Comparison of ENCODE assay signal across 9 cellular contexts in genomic region chr1:27032119-27032461, GRCh38. TPM values are rescaled to one million over a fixed set of nuclear protein-coding genes. Genes with fewer than 3 reads are reported as not detected.
DNase-seq lines count a peak whose midpoint lies in the region; ATAC-seq and TF ChIP-seq lines count a peak whose summit lies in the region.
"Had no signal": no experiment of that assay in that cellular context is flagged by ENCODE, and none has a peak within 500 bp of the region (broad histone marks: within the 10 kb centered on the region; RNA-seq: fewer than 3 reads in every experiment).

No MANE protein-coding gene starts in this region.

- peak overlapping the region in 11 of 12 donors; percentile 51 to 80 (median 64) for H3K27ac ChIP-seq in heart left ventricle
- H3K27ac ChIP-seq in esophagus squamous epithelium = peak overlapping the region; percentile 86 to 94 (median 92)
- no peak overlapping the region for H3K27ac ChIP-seq in neural progenitor cell
- peak overlapping the region; percentile 38 to 60 for H3K27ac ChIP-seq in uterus

- peaks cover 0 to 32% (median 12%) of the 10 kb centered on the region in 12 donors for H3K4me1 ChIP-seq in heart left ventricle
- H3K4me1 ChIP-seq in esophagus squamous epithelium = peaks cover 17 to 59% (median 38%) of the 10 kb centered on the region in 3 donors
- peaks cover 22% of the 10 kb centered on the region for H3K4me1 ChIP-seq in neural progenitor cell
- H3K4me1 ChIP-seq in uterus = no peaks in the 10 kb centered on the region

- intact Hi-C loops in heart left ventricle (cut with DNase I) = loop anchor here in 2 of 10 donors (5.0 kb wide), 1 partner anchor 35 kb away; no protein-coding TSS in a partner anchor
- intact Hi-C loops in left ventricle myocardium superior (cut with micrococcal nuclease) = no loop called here
- intact Hi-C loops in esophagus squamous epithelium (cut with DNase I) = loop anchor here (5.0 kb wide), 1 partner anchor 35 kb away; no protein-coding TSS in a partner anchor
- intact Hi-C loops in uterus (cut with DNase I; ENCODE audit: low total_unique reads) = no loop called here

- H3K79me2 ChIP-seq in neural progenitor cell (ENCODE audit: low read depth) = no peaks in the 10 kb centered on the region

- peak overlapping the region; percentile 72 for H3K4me2 ChIP-seq in neural progenitor cell

- peak overlapping the region; percentile 30 for H3K4me3 Mint-ChIP-seq in neural progenitor cell

- TF ChIP-seq POLR2A in heart left ventricle (IDR thresholded peaks at IDR 0.05) = no peak
- TF ChIP-seq POLR2A in esophagus squamous epithelium (IDR thresholded peaks at IDR 0.05) = no peak
- no peak for TF ChIP-seq POLR2A in uterus (IDR thresholded peaks at IDR 0.05)

- no peaks in the 10 kb centered on the region for H3K36me3 ChIP-seq in heart left ventricle
- no peaks in the 10 kb centered on the region for H3K36me3 ChIP-seq in esophagus squamous epithelium
- H3K36me3 ChIP-seq in neural progenitor cell = no peaks in the 10 kb centered on the region
- H3K36me3 ChIP-seq in uterus = no peaks in the 10 kb centered on the region

- peak overlapping the region in 10 of 12 donors; percentile 18 to 50 (median 42) for H3K4me3 ChIP-seq in heart left ventricle
- peak overlapping the region; percentile 18 to 63 (median 32) for H3K4me3 ChIP-seq in esophagus squamous epithelium
- peak overlapping the region; percentile 38 for H3K4me3 ChIP-seq in neural progenitor cell
- peak overlapping the region; percentile 25 to 30 for H3K4me3 ChIP-seq in uterus

- H3K9me3 Mint-ChIP-seq in neural progenitor cell = no peaks in the 10 kb centered on the region
- H3K9me3 Mint-ChIP-seq: activated T-helper 2 cell treated with anti-CD3 and anti-CD28 coated beads, Interferon-gamma antibody, Interleukin-2, Interleukin-4, amounts not matched to agents 10 μg/mL and 5 μg/mL and 100 μg/mL, durations not matched to agents 14 hours and 24 hours and 36 hours had no signal

- H3K4me1 Mint-ChIP-seq in neural progenitor cell = peaks cover 24% of the 10 kb centered on the region

- H3K27me3 ChIP-seq in heart left ventricle = no peaks in the 10 kb centered on the region
- H3K27me3 ChIP-seq in esophagus squamous epithelium = no peaks in the 10 kb centered on the region
- H3K27me3 ChIP-seq in neural progenitor cell = no peaks in the 10 kb centered on the region
- H3K27me3 ChIP-seq in uterus = no peaks in the 10 kb centered on the region

- H3K27me3 Mint-ChIP-seq in neural progenitor cell (ENCODE audit: insufficient read depth, low read depth) = peaks cover 14% of the 10 kb centered on the region

- peak overlapping the region; percentile 95 for H2AFZ ChIP-seq in neural progenitor cell (replicated peaks)

- H3K36me3 Mint-ChIP-seq in neural progenitor cell = no peaks in the 10 kb centered on the region

- no peak for DNase-seq in heart left ventricle
- no peak for DNase-seq in left ventricle myocardium superior
- DNase-seq in esophagus squamous epithelium (lab: John Stamatoyannopoulos, UW) = no peak
- DNase-seq in neural progenitor cell (ENCODE audit: low spot score) = no peak
- no peak for DNase-seq in uterus
- no peak for DNase-seq in occipital lobe (lab: John Stamatoyannopoulos, UW)
- DNase-seq in SW 1271 (lab: John Stamatoyannopoulos, UW) = no peak

- no peak overlapping the region for H3K27ac Mint-ChIP-seq in neural progenitor cell
- H3K27ac Mint-ChIP-seq: activated T-helper 2 cell treated with anti-CD3 and anti-CD28 coated beads, Interferon-gamma antibody, Interleukin-2, Interleukin-4, amounts not matched to agents 10 μg/mL and 5 μg/mL and 100 μg/mL, durations not matched to agents 14 hours and 24 hours and 36 hours had no signal

- ATAC-seq in heart left ventricle = peak in 1 of 4 donors; percentile 5
- no peak for ATAC-seq in left ventricle myocardium superior
- ATAC-seq in HG03045 (IDR thresholded peaks at IDR 0.05; ENCODE audit: unreplicated experiment) = no peak

- WGBS in heart left ventricle, 4 donors = 67 to 79% (median 67%) methylated on average over 2 of the region's 2 CpGs
- WGBS in esophagus squamous epithelium, 2 donors = 47 to 65% methylated on average over 2 of the region's 2 CpGs

- peaks cover 30% of the 10 kb centered on the region for H3F3A ChIP-seq in neural progenitor cell (ENCODE audit: low read depth)

- H4K20me1 ChIP-seq in neural progenitor cell (ENCODE audit: low read depth) = no peaks in the 10 kb centered on the region

- no peak overlapping the region for H3K9ac ChIP-seq in neural progenitor cell

- H3K9me3 ChIP-seq in heart left ventricle (no peaks in the 10 kb centered on the region), esophagus squamous epithelium (no peaks in the 10 kb centered on the region), neural progenitor cell (ENCODE audit: low read depth) (no peaks in the 10 kb centered on the region), uterus (no peaks in the 10 kb centered on the region)

- TF ChIP-seq CTCF in heart left ventricle (IDR thresholded peaks at IDR 0.05) (no peak), esophagus squamous epithelium (IDR thresholded peaks at IDR 0.05) (no peak), neural progenitor cell (IDR thresholded peaks at IDR 0.05) (no peak), uterus (IDR thresholded peaks at IDR 0.05) (no peak)

RNA-seq across cellular contexts. Expression of gene TENT5B, which starts 19.4 kb away (rescaled TPM):
- 10 to 100 TPM in 8 of 9 donors, 1 to 10 TPM in 1; 9.1 to 78.4 (median 32.6) TPM for total RNA-seq in heart left ventricle
- 10 to 100 TPM; 19.8 to 62.2 TPM for polyA plus RNA-seq in heart left ventricle
- total RNA-seq in left ventricle myocardium superior = 49.6 TPM
- 100 to 1,000 TPM in 3 of 4 donors, 10 to 100 TPM in 1; 76.9 to 263 (median 112) TPM for total RNA-seq in esophagus squamous epithelium
- 3.2 and 7.2 TPM in 2 replicates for total RNA-seq in neural progenitor cell (ENCODE audit: low replicate concordance)
- total RNA-seq in uterus = 10 to 100 TPM in 2 of 4 donors, 1 to 10 TPM in 2; 3.2 to 30.0 (median 11.9) TPM
- 0.31 TPM for total RNA-seq in occipital lobe
- total RNA-seq: activated T-helper 2 cell treated with anti-CD3 and anti-CD28 coated beads, Interferon-gamma antibody, Interleukin-2, Interleukin-4, amounts not matched to agents 10 μg/mL and 5 μg/mL and 100 μg/mL, durations not matched to agents 14 hours and 24 hours and 36 hours had no signal

RNA-seq across cellular contexts. Expression of gene TRNP1, which starts 38.6 kb away (rescaled TPM):
- total RNA-seq in heart left ventricle (10 to 100 TPM; 16.6 to 68.5 (median 21.7) TPM), left ventricle myocardium superior (27.4 TPM), esophagus squamous epithelium (100 to 1,000 TPM in 1 of 4 donors, 10 to 100 TPM in 3; 26.9 to 208 (median 64.5) TPM), neural progenitor cell (ENCODE audit: low replicate concordance) (0.59 and 2.0 TPM in 2 replicates), uterus (10 to 100 TPM in 2 of 4 donors, 1 to 10 TPM in 2; 1.5 to 11.9 (median 7.2) TPM), occipital lobe (16.4 TPM)
- 10 to 100 TPM; 18.4 to 38.9 TPM for polyA plus RNA-seq in heart left ventricle
